2 cellular contexts compared by ENCODE assay signal in genomic region chr10:70041739-70042138, GRCh38. TPM values are rescaled to one million over a fixed set of nuclear protein-coding genes. Genes with fewer than 3 reads are reported as not detected.
"Had no signal": no experiment of that assay in that cellular context is flagged by ENCODE, and none has a peak within 500 bp of the region (broad histone marks: within the 10 kb centered on the region; RNA-seq: fewer than 3 reads in every experiment).

No MANE protein-coding gene starts in this region.

RNA-seq across cellular contexts. Expression of gene MACROH2A2, which starts 10.9 kb away (rescaled TPM):
- total RNA-seq: OCI-LY7, PC-9 had no signal
